ENCODE assay signal across 1 cellular context in genomic region chr9:128218172-128218517, GRCh38.
TF ChIP-seq lines count a peak whose summit lies in the region.

No MANE protein-coding gene starts in this region.

TF ChIP-seq in IMR-90, 13 proteins besides CTCF, POLR2A, EP300 and RAD21:
- TF ChIP-seq BHLHE40 (IDR thresholded peaks at IDR 0.05; ENCODE audit: low read depth, low read length) (no peak), MAZ (IDR thresholded peaks at IDR 0.05; ENCODE audit: borderline replicate concordance, low read depth, low read length) (no peak), USF2 (IDR thresholded peaks at IDR 0.05; ENCODE audit: low read depth, low read length) (no peak), FOS (IDR thresholded peaks at IDR 0.05; ENCODE audit: low read depth, low read length) (no peak), MAFK (IDR thresholded peaks at IDR 0.05; ENCODE audit: low read depth, low read length) (no peak), MXI1 (IDR thresholded peaks at IDR 0.05; ENCODE audit: borderline replicate concordance, low read depth, low read length) (no peak), SMC3 (IDR thresholded peaks at IDR 0.05; ENCODE audit: low read depth, low read length) (no peak), RFX5 (IDR thresholded peaks at IDR 0.05; ENCODE audit: low read depth, low read length) (no peak), CHD1 (IDR thresholded peaks at IDR 0.05; ENCODE audit: low read depth, low read length) (no peak), CEBPB (IDR thresholded peaks at IDR 0.05; ENCODE audit: low read depth, low read length) (no peak), NFE2L2 (IDR thresholded peaks at IDR 0.05; ENCODE audit: low read depth, low read length) (no peak), RCOR1 (IDR thresholded peaks at IDR 0.05; ENCODE audit: insufficient replicate concordance, low read length) (no peak), ELK1 (IDR thresholded peaks at IDR 0.05; ENCODE audit: borderline replicate concordance, low read depth, low read length) (no peak)
